In the genomic region with DNA sequence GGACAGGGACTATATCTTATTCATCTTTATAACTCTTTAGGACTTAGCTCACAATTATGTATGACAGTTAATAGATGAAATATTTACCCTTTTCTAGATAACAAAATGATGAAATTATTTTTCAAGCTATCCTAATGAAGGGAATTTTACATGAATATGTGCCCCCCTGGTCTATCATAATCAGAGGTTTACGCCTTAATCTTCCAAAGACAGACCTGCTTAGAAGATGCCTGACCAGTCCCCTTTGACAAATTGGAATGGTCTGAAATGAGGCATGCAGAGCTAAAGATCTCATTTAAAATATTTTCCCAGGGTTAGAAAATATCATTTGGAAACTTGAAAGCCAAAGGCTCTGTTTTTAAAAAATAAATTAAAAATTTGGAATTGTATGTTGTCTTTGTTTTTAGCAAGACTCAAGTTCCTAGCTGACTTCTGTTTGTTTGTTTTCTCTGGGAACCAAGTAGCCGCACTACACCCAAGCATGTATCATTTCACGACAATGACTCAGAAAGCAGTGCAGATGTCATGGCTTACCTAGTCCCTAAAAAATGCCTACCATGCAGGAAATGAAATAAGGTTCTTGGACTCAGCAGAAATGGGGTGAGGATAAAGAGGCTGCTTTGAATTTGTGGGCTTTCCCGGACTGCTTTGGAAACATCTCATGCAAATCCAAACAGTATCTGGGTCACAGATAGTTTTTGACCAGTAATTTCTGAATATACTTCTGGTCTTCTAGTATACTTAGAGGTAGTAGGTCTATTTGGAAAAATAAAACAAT, we compare ENCODE assay signal across 8 cellular contexts.
A peak's percentile ranks its signal among the peaks of the same experiment; 100 is the strongest.
DNase-seq lines count a peak whose midpoint lies in the region; ATAC-seq and TF ChIP-seq lines count a peak whose summit lies in the region.

No MANE protein-coding gene starts in this region.

- no peaks in the 10 kb centered on the region for H3K9me3 Mint-ChIP-seq in type B pancreatic cell

- peak; percentile 83 for ATAC-seq in HG02870 (IDR thresholded peaks at IDR 0.05; ENCODE audit: unreplicated experiment)

- intact Hi-C loops in head of caudate nucleus (cut with DNase I): no loop called here

- H3K27ac ChIP-seq in RWPE1: no peak overlapping the region

- H3K36me3 Mint-ChIP-seq in type B pancreatic cell: no peaks in the 10 kb centered on the region

- peaks cover 14% of the 10 kb centered on the region for H3K4me1 Mint-ChIP-seq in type B pancreatic cell (ENCODE audit: unreplicated experiment)

- TF ChIP-seq CTCF in RWPE1 (conservative IDR thresholded peaks at IDR 0.05; ENCODE audit: low read depth) (no peak), type B pancreatic cell (conservative IDR thresholded peaks at IDR 0.05) (no peak)

- peak overlapping the region; percentile 73 for H3K27ac Mint-ChIP-seq in type B pancreatic cell

- POLR2A ChIA-PET in RWPE1 (lab: Yijun Ruan, JAX; ENCODE audit: low non-redundant PET): no interaction called here

- H3K27me3 Mint-ChIP-seq in type B pancreatic cell: peaks cover 3% of the 10 kb centered on the region

- no peak overlapping the region for H3K4me3 Mint-ChIP-seq in type B pancreatic cell

- CTCF ChIA-PET in RWPE1 (lab: Yijun Ruan, JAX): interaction anchor here (0.6 kb wide), 1 partner anchor 23 kb away, joined by 5 read pairs; no protein-coding TSS in a partner anchor

- peak; percentile 4 for DNase-seq in activated T-cell treated with anti-CD3 and anti-CD28 coated beads for 24 hours (ENCODE audit: low read depth)
- no peak for DNase-seq in activated T-cell treated with anti-CD3 and anti-CD28 coated beads for 4 hours
- DNase-seq in RWPE1 (ENCODE audit: low spot score): peak; percentile 78
- peak; percentile 91 for DNase-seq in fibroblast of the conjunctiva (ENCODE audit: low read depth)
- DNase-seq in type B pancreatic cell (ENCODE audit: extremely low spot score, unreplicated experiment): no peak
- no peak for DNase-seq in NCI-H1092 (lab: John Stamatoyannopoulos, UW)
- no peak for DNase-seq in head of caudate nucleus

Comparison
In these comparisons a context has a peak if more than half of its experiments do, and no peak if none do; other contexts are left out.
1. DNase-seq: peak in activated T-cell treated with anti-CD3 and anti-CD28 coated beads for 24 hours (single experiment), RWPE1 (single experiment) and fibroblast of the conjunctiva (single experiment); none in activated T-cell treated with anti-CD3 and anti-CD28 coated beads for 4 hours (single experiment), type B pancreatic cell (single experiment), NCI-H1092 (single experiment) and head of caudate nucleus (0 of 42).